In genomic region chr10:50653142-50653541, GRCh38 we compare ENCODE assay signal across 8 cellular contexts. TPM values are rescaled to one million over a fixed set of nuclear protein-coding genes. Genes with fewer than 3 reads are reported as not detected.
DNase-seq lines count a peak whose midpoint lies in the region; ATAC-seq and TF ChIP-seq lines count a peak whose summit lies in the region.

No MANE protein-coding gene starts in this region.

- H3K27me3 ChIP-seq in right atrium auricular region: no peaks in the 10 kb centered on the region

- H3K27ac Mint-ChIP-seq in activated CD8-positive, alpha-beta T cell treated with anti-CD3 and anti-CD28 coated beads, Interleukin-2, amount 10 ng/mL, durations not matched to agents 7 days and 5 days: no peak overlapping the region
- peak overlapping the region in 1 of 2 donors; percentile 33 for H3K27ac Mint-ChIP-seq in stimulated activated naive CD8-positive, alpha-beta T cell treated with anti-CD3 and anti-CD28 coated beads, Interleukin-15, amount 100 ng/mL, for 72 hours

- H3K9me3 ChIP-seq in right atrium auricular region: no peaks in the 10 kb centered on the region

- H3K4me1 ChIP-seq in right atrium auricular region: no peaks in the 10 kb centered on the region

- no peak overlapping the region for H3K27ac ChIP-seq in right atrium auricular region

- peaks cover 17% of the 10 kb centered on the region for H3K4me1 Mint-ChIP-seq in activated CD8-positive, alpha-beta T cell treated with anti-CD3 and anti-CD28 coated beads, Interleukin-2, amount 10 ng/mL, durations not matched to agents 7 days and 5 days (ENCODE audit: low read depth)
- peaks cover 11% of the 10 kb centered on the region for H3K4me1 Mint-ChIP-seq in stimulated activated naive CD8-positive, alpha-beta T cell treated with anti-CD3 and anti-CD28 coated beads, Interleukin-15, amount 100 ng/mL, for 72 hours

- H3K36me3 Mint-ChIP-seq in activated CD8-positive, alpha-beta T cell treated with anti-CD3 and anti-CD28 coated beads, Interleukin-2, amount 10 ng/mL, durations not matched to agents 7 days and 5 days (ENCODE audit: low read depth): no peaks in the 10 kb centered on the region

- peak; percentile 11 to 23 for DNase-seq in activated CD4-positive, alpha-beta T cell treated with anti-CD3 and anti-CD28 coated beads for 4 hours
- DNase-seq in activated CD4-positive, alpha-beta T cell treated with anti-CD3 and anti-CD28 coated beads for 48 hours: no peak
- peak; percentile 43 for DNase-seq in activated CD8-positive, alpha-beta T cell treated with anti-CD3 and anti-CD28 coated beads, Interleukin-2, amount 10 ng/mL, durations not matched to agents 7 days and 5 days
- no peak for DNase-seq in right atrium auricular region (ENCODE audit: low spot score)
- no peak for DNase-seq in stimulated activated naive CD8-positive, alpha-beta T cell treated with anti-CD3 and anti-CD28 coated beads, Interleukin-15, amount 100 ng/mL, for 72 hours

- ATAC-seq in HG02885 (IDR thresholded peaks at IDR 0.05; ENCODE audit: poor library complexity, unreplicated experiment) (peak; percentile 45), GM18861 (IDR thresholded peaks at IDR 0.05; ENCODE audit: unreplicated experiment) (no peak), GM21528 (IDR thresholded peaks at IDR 0.05; ENCODE audit: low FRiP score, unreplicated experiment) (no peak)
- ATAC-seq in activated CD8-positive, alpha-beta T cell treated with anti-CD3 and anti-CD28 coated beads, Interleukin-2, amount 10 ng/mL, durations not matched to agents 7 days and 5 days: peak; percentile 57
- peak; percentile 57 for ATAC-seq in stimulated activated naive CD8-positive, alpha-beta T cell treated with anti-CD3 and anti-CD28 coated beads, Interleukin-15, amount 100 ng/mL, for 72 hours

- H3K36me3 ChIP-seq in right atrium auricular region: no peaks in the 10 kb centered on the region

- no peaks in the 10 kb centered on the region for H3K9me3 Mint-ChIP-seq in activated CD8-positive, alpha-beta T cell treated with anti-CD3 and anti-CD28 coated beads, Interleukin-2, amount 10 ng/mL, durations not matched to agents 7 days and 5 days (ENCODE audit: insufficient read depth)
- H3K9me3 Mint-ChIP-seq in stimulated activated naive CD8-positive, alpha-beta T cell treated with anti-CD3 and anti-CD28 coated beads, Interleukin-15, amount 100 ng/mL, for 72 hours: no peaks in the 10 kb centered on the region

- H3K4me3 ChIP-seq in right atrium auricular region: no peak overlapping the region

- peak; percentile 20 to 73 for TF ChIP-seq CTCF in right atrium auricular region (IDR thresholded peaks at IDR 0.05)

- H3K27me3 Mint-ChIP-seq in activated CD8-positive, alpha-beta T cell treated with anti-CD3 and anti-CD28 coated beads, Interleukin-2, amount 10 ng/mL, durations not matched to agents 7 days and 5 days (ENCODE audit: low read depth): peaks cover 10% of the 10 kb centered on the region
- H3K27me3 Mint-ChIP-seq in stimulated activated naive CD8-positive, alpha-beta T cell treated with anti-CD3 and anti-CD28 coated beads, Interleukin-15, amount 100 ng/mL, for 72 hours: no peaks in the 10 kb centered on the region

- H3K4me3 Mint-ChIP-seq in activated CD8-positive, alpha-beta T cell treated with anti-CD3 and anti-CD28 coated beads, Interleukin-2, amount 10 ng/mL, durations not matched to agents 7 days and 5 days: no peak overlapping the region
- no peak overlapping the region for H3K4me3 Mint-ChIP-seq in stimulated activated naive CD8-positive, alpha-beta T cell treated with anti-CD3 and anti-CD28 coated beads, Interleukin-15, amount 100 ng/mL, for 72 hours

- CTCF ChIA-PET in activated CD8-positive, alpha-beta T cell treated with anti-CD3 and anti-CD28 coated beads, Interleukin-2, amount 10 ng/mL, durations not matched to agents 7 days and 5 days (lab: Charles Lee): interaction anchor here (0.7 to 3.8 kb wide), 10 partner anchors 9 to 285 kb away, joined by 3 to 13 read pairs (median 4); no protein-coding TSS in a partner anchor

- POLR2A ChIA-PET in activated CD8-positive, alpha-beta T cell treated with anti-CD3 and anti-CD28 coated beads, Interleukin-2, amount 10 ng/mL, durations not matched to agents 7 days and 5 days (lab: Charles Lee): no interaction called here

RNA-seq across cellular contexts. Expression of gene SGMS1, which starts 29.4 kb away (rescaled TPM):
- 10 to 100 TPM; 14.2 to 16.4 TPM for total RNA-seq in activated CD8-positive, alpha-beta T cell treated with anti-CD3 and anti-CD28 coated beads, Interleukin-2, amount 10 ng/mL, durations not matched to agents 7 days and 5 days
- total RNA-seq in right atrium auricular region: 10 to 100 TPM; 32.5 to 35.9 TPM

Comparison
In these comparisons a context has a peak if more than half of its experiments do, and no peak if none do; other contexts are left out.
1. DNase-seq: peak in activated CD4-positive, alpha-beta T cell treated with anti-CD3 and anti-CD28 coated beads for 4 hours (2 of 2) and activated CD8-positive, alpha-beta T cell treated with anti-CD3 and anti-CD28 coated beads, Interleukin-2, amount 10 ng/mL, durations not matched to agents 7 days and 5 days (single experiment); none in activated CD4-positive, alpha-beta T cell treated with anti-CD3 and anti-CD28 coated beads for 48 hours (single experiment), right atrium auricular region (single experiment) and stimulated activated naive CD8-positive, alpha-beta T cell treated with anti-CD3 and anti-CD28 coated beads, Interleukin-15, amount 100 ng/mL, for 72 hours (0 of 2).
2. ATAC-seq: peak in HG02885 (single experiment), activated CD8-positive, alpha-beta T cell treated with anti-CD3 and anti-CD28 coated beads, Interleukin-2, amount 10 ng/mL, durations not matched to agents 7 days and 5 days (single experiment) and stimulated activated naive CD8-positive, alpha-beta T cell treated with anti-CD3 and anti-CD28 coated beads, Interleukin-15, amount 100 ng/mL, for 72 hours (single experiment); none in GM18861 (single experiment) and GM21528 (single experiment).